Comparison of ENCODE assay signal across 8 cellular contexts in the genomic region with DNA sequence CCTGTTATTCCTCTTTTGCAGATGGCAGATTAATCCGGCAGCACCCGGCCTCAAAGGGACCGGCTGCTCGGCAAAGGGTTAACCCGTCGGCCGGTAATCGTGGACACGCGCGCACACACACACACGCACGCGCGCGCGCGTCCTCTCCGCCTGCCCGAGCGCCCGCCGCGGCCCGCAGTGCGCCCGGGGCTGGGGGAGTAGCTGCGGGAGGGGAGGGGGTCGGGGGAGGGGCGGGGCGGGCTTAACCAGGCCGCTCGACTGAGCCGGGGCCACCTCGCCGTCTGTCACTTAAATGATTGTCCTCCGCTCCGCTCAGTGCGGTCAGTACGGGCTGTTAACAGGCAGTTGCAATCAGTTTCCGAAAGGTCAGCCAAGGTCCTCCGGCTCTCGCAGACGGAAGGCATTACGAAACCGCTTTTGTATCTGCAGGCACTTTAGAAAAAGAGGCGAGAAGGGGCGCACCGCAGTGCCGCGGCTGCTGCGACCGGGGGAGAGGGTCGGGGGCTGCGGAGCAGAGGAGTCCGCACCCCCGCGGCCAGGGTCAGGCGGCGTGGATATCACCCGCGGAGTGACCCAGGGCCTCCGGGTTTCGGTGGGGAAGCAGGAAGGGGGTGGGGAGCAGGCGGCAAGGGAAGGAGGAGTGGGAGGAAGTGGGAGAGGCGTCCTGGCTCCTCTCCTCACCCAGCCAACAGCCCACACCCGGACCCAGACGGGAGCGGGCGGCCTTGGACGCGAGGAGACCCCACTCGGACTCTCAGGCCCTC. TPM values are rescaled to one million over a fixed set of nuclear protein-coding genes. Genes with fewer than 3 reads are reported as not detected.
DNase-seq lines count a peak whose midpoint lies in the region; ATAC-seq and TF ChIP-seq lines count a peak whose summit lies in the region.

No MANE protein-coding gene starts in this region.

- no peak for TF ChIP-seq POLR2A in Peyer's patch (IDR thresholded peaks at IDR 0.05)
- TF ChIP-seq POLR2A in suprapubic skin (IDR thresholded peaks at IDR 0.05): no peak

- H3K27ac ChIP-seq in Peyer's patch (peak overlapping the region; percentile 45 to 79 (median 58)), mammary epithelial cell (ENCODE audit: insufficient read depth, low read depth, low read length) (no peak overlapping the region), suprapubic skin (peak overlapping the region; percentile 38)

- H2AFZ ChIP-seq in mammary epithelial cell (ENCODE audit: low read depth, low read length): no peak overlapping the region

- dilution Hi-C loops in mammary epithelial cell (cut with HindIII; ENCODE audit: low sequenced_read_pairs): no loop called here

- peak; percentile 33 for ATAC-seq in GM21786 (IDR thresholded peaks at IDR 0.05; ENCODE audit: unreplicated experiment)
- peak; percentile 18 for ATAC-seq in left colon
- ATAC-seq in HG03432 (IDR thresholded peaks at IDR 0.05; ENCODE audit: unreplicated experiment): no peak
- ATAC-seq in GM21737 (IDR thresholded peaks at IDR 0.05; ENCODE audit: unreplicated experiment): no peak

- WGBS in mammary epithelial cell (ENCODE audit: low coverage, missing lambda C conversion rate): 0% methylated on average over 5 of the region's 73 CpGs
- WGBS in suprapubic skin: 6% methylated on average over 42 of the region's 73 CpGs

- in situ Hi-C loops in mammary epithelial cell (cut with MboI; ENCODE audit: low sequenced_read_pairs in 2 of 2): loop anchor here in 1 of 2 donors (25.0 kb wide), 1 partner anchor 343 kb away; no protein-coding TSS in a partner anchor

- no peak for DNase-seq in AG10803 (ENCODE audit: low read depth)
- peak in 1 of 3 donors; percentile 77 for DNase-seq in Peyer's patch
- no peak for DNase-seq in mammary epithelial cell
- peak in 1 of 2 donors; percentile 54 for DNase-seq in left colon
- no peak for DNase-seq in suprapubic skin (ENCODE audit: low spot score in 2 of 2)

- TF ChIP-seq CTCF in AG10803 (conservative IDR thresholded peaks at IDR 0.05; ENCODE audit: low read length) (no peak), Peyer's patch (IDR thresholded peaks at IDR 0.05) (no peak), mammary epithelial cell (conservative IDR thresholded peaks at IDR 0.05 in 1 of 2, IDR thresholded peaks at IDR 0.05 in 1 of 2; ENCODE audit: extremely low read depth in 1 of 2, insufficient read depth in 1 of 2, low read depth in 1 of 2, low read length in 2 of 2) (no peak), suprapubic skin (IDR thresholded peaks at IDR 0.05) (no peak)

- H3K4me3 ChIP-seq in AG10803 (ENCODE audit: low read length): peak overlapping the region; percentile 39
- H3K4me3 ChIP-seq in Peyer's patch: peak overlapping the region; percentile 35 to 59 (median 50)
- H3K4me3 ChIP-seq in mammary epithelial cell (replicated peaks in 1 of 3; ENCODE audit: insufficient read depth in 1 of 3, low read depth in 2 of 3, low read length in 3 of 3): peak overlapping the region in 1 of 3 experiments; percentile 16
- H3K4me3 ChIP-seq in suprapubic skin: peak overlapping the region; percentile 53

- H4K20me1 ChIP-seq in mammary epithelial cell (ENCODE audit: insufficient read depth, low read length): peaks cover 2% of the 10 kb centered on the region

- H3K9ac ChIP-seq in mammary epithelial cell (ENCODE audit: insufficient read depth, low read length): no peak overlapping the region

- H3K4me2 ChIP-seq in mammary epithelial cell (ENCODE audit: insufficient read depth, low read depth, low read length): peak overlapping the region; percentile 64

- peaks cover 0 to 17% (median 8%) of the 10 kb centered on the region in 4 donors for H3K4me1 ChIP-seq in Peyer's patch
- peaks cover 18% of the 10 kb centered on the region for H3K4me1 ChIP-seq in mammary epithelial cell (ENCODE audit: insufficient read depth, low read length)
- peaks cover 41% of the 10 kb centered on the region for H3K4me1 ChIP-seq in suprapubic skin

- intact Hi-C loops in mammary epithelial cell (cut with micrococcal nuclease) (loop anchor here (1.0 to 5.0 kb wide), 4 partner anchors 48 to 425 kb away; no protein-coding TSS in a partner anchor), left colon (cut with DNase I, micrococcal nuclease) (no loop called here)

- H3K27me3 ChIP-seq in Peyer's patch (no peaks in the 10 kb centered on the region), mammary epithelial cell (ENCODE audit: insufficient read depth, low read length) (peaks cover 39% of the 10 kb centered on the region), suprapubic skin (no peaks in the 10 kb centered on the region)

- H3K36me3 ChIP-seq in Peyer's patch: no peaks in the 10 kb centered on the region
- H3K36me3 ChIP-seq in mammary epithelial cell (ENCODE audit: insufficient read depth, low read length): no peaks in the 10 kb centered on the region
- no peaks in the 10 kb centered on the region for H3K36me3 ChIP-seq in suprapubic skin

- H3K9me3 ChIP-seq in Peyer's patch (peaks cover 0 to 5% (median 0%) of the 10 kb centered on the region in 4 donors), mammary epithelial cell (replicated peaks; ENCODE audit: insufficient read depth, low read length) (no peaks in the 10 kb centered on the region), suprapubic skin (no peaks in the 10 kb centered on the region)

- TF ChIP-seq EP300 in suprapubic skin (IDR thresholded peaks at IDR 0.05): no peak

- H3K79me2 ChIP-seq in mammary epithelial cell (ENCODE audit: insufficient read depth, low read length): no peaks in the 10 kb centered on the region

- BruUV-seq in mammary epithelial cell (replicated peaks; lab: Mats Ljungman, UMichigan): no TSS peak

- CTCF ChIA-PET in mammary epithelial cell (lab: Charles Lee; ENCODE audit: low non-redundant PET): no interaction called here

RNA-seq across cellular contexts. Expression of a gene that starts 57.3 kb away (rescaled TPM):
- total RNA-seq in Peyer's patch: 10 to 100 TPM; 19.8 to 32.2 (median 26.0) TPM
- total RNA-seq in mammary epithelial cell: 1 to 10 TPM; 7.2 to 9.2 TPM
- 1.8 TPM for polyA plus RNA-seq in mammary epithelial cell
- 33.0 TPM for polyA minus RNA-seq in mammary epithelial cell
- total RNA-seq in left colon: 10 to 100 TPM; 19.0 to 24.4 TPM
- total RNA-seq in suprapubic skin: 10 to 100 TPM; 20.9 to 36.0 (median 32.5) TPM

Comparison
In these comparisons a context has a peak if more than half of its experiments do, and no peak if none do; other contexts are left out.
1. ATAC-seq: peak in GM21786 (single experiment) and left colon (single experiment); none in HG03432 (single experiment) and GM21737 (single experiment).